In genomic region chr18:57630002-57630758, GRCh38 we compare ENCODE assay signal across 8 cellular contexts. TPM values are rescaled to one million over a fixed set of nuclear protein-coding genes. Genes with fewer than 3 reads are reported as not detected.
DNase-seq lines count a peak whose midpoint lies in the region; ATAC-seq and TF ChIP-seq lines count a peak whose summit lies in the region.

No MANE protein-coding gene starts in this region.

- peak; percentile 95 for DNase-seq in AG08396 (ENCODE audit: low spot score)
- peak; percentile 79 for DNase-seq in NCI-H2196 treated with DMSO at 0.1 percent for 48 hours (lab: John Stamatoyannopoulos, UW; ENCODE audit: unreplicated experiment)
- peak; percentile 97 to 98 for DNase-seq in cardiac fibroblast (ENCODE audit: low read depth in 2 of 2)
- peak; percentile 94 for DNase-seq in iPS-NIHi7 (ENCODE audit: extremely low spot score)
- peak; percentile 77 for DNase-seq in smooth muscle cell (lab: John Stamatoyannopoulos, UW; ENCODE audit: unreplicated experiment)

- no peaks in the 10 kb centered on the region for H4K20me1 ChIP-seq in smooth muscle cell (ENCODE audit: low read depth)

- no peaks in the 10 kb centered on the region for H3K79me2 ChIP-seq in smooth muscle cell (ENCODE audit: low read depth)

- H3F3A ChIP-seq in smooth muscle cell (ENCODE audit: low read depth), result no peaks in the 10 kb centered on the region

- peak overlapping the region; percentile 98 for H2AFZ ChIP-seq in smooth muscle cell (ENCODE audit: low read depth)

- H3K4me2 ChIP-seq in smooth muscle cell, result peak overlapping the region; percentile 82

- no peaks in the 10 kb centered on the region for H3K27me3 ChIP-seq in smooth muscle cell (ENCODE audit: low read depth)

- H3K4me3 ChIP-seq in WI38 (ENCODE audit: low read depth, low read length) (peak overlapping the region; percentile 70), cardiac fibroblast (replicated peaks in 1 of 2; ENCODE audit: low read depth in 2 of 2, low read length in 2 of 2) (peak overlapping the region; percentile 55 to 69), smooth muscle cell (peak overlapping the region; percentile 75)

- WGBS in smooth muscle cell (ENCODE audit: low lambda C conversion rate), result 10% methylated on average over 50 of the region's 52 CpGs

- peak overlapping the region; percentile 70 for H3K9ac ChIP-seq in smooth muscle cell (ENCODE audit: low read depth)

- no peaks in the 10 kb centered on the region for H3K36me3 ChIP-seq in smooth muscle cell (ENCODE audit: low read depth)

- ATAC-seq in GM18907 (IDR thresholded peaks at IDR 0.05; ENCODE audit: unreplicated experiment) (peak; percentile 91), HG03159 (IDR thresholded peaks at IDR 0.05; ENCODE audit: unreplicated experiment) (peak; percentile 88)

- TF ChIP-seq CTCF in WI38 (IDR thresholded peaks at IDR 0.05; ENCODE audit: low read depth, low read length) (peak; percentile 64), cardiac fibroblast (IDR thresholded peaks at IDR 0.05; ENCODE audit: low read depth, low read length) (peak; percentile 77), smooth muscle cell (IDR thresholded peaks at IDR 0.05; ENCODE audit: borderline replicate concordance, insufficient read depth, poor library complexity, severe bottlenecking) (peak; percentile 49)

- H3K4me1 ChIP-seq in smooth muscle cell (ENCODE audit: low read depth), result no peaks in the 10 kb centered on the region

- no peaks in the 10 kb centered on the region for H3K9me3 ChIP-seq in smooth muscle cell (replicated peaks; ENCODE audit: low read depth)

- H3K27ac ChIP-seq in smooth muscle cell (ENCODE audit: low read depth), result peak overlapping the region; percentile 53

RNA-seq across cellular contexts. Expression of gene NARS1, which starts 8.5 kb away (rescaled TPM):
- 92.8 and 107 TPM in 2 replicates for total RNA-seq in smooth muscle cell
- 71.4 and 83.6 TPM in 2 replicates for polyA plus RNA-seq in smooth muscle cell

RNA-seq across cellular contexts. Expression of gene FECH, which starts 43.7 kb away (rescaled TPM):
- 44.3 and 52.5 TPM in 2 replicates for total RNA-seq in smooth muscle cell
- 18.1 and 27.1 TPM in 2 replicates for polyA plus RNA-seq in smooth muscle cell

Comparison
In these comparisons a context has a peak if more than half of its experiments do, and no peak if none do; other contexts are left out.
1. Peak in every context shown above with its lines: DNase-seq, ATAC-seq, H3K4me3 ChIP-seq and H3K27ac ChIP-seq.